In the genomic region with DNA sequence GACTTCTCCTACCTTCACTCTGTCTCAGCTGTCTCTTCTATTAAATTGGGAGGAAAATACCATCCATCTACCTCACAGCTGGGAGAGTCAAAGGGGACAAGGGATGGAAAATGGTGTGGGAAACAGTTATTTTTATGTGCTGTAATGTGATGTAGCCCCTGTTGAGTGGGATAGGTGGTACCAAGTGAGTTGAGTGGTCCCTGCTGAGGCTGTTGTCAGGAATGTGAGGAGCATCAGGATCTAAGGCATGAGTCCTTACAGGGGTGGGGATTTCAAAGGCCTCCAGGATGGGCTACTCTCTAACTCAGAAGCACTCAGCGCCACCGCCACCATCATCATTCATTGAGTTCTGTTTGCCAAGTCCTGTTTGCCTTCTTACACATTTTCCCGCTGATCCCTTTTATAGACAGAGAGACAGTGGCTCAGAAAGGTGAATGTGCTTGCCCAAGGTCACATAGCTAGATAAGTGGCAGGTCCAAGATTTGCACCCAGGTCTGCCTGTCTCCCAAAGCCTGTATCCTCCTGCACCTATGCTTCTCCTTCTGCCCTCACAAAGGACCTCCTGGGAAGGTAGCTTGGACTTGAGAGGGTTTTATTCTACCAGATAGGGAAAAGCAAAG, we compare ENCODE assay signal across 10 cellular contexts. TPM values are rescaled to one million over a fixed set of nuclear protein-coding genes. Genes with fewer than 3 reads are reported as not detected.
DNase-seq lines count a peak whose midpoint lies in the region; ATAC-seq and TF ChIP-seq lines count a peak whose summit lies in the region.
"Had no signal": no experiment of that assay in that cellular context is flagged by ENCODE, and none has a peak within 500 bp of the region (broad histone marks: within the 10 kb centered on the region; RNA-seq: fewer than 3 reads in every experiment).

No MANE protein-coding gene starts in this region.

- no peaks in the 10 kb centered on the region for H3K36me3 ChIP-seq in right lobe of liver

- intact Hi-C loops in CD4-positive, alpha-beta T cell (cut with DNase I, micrococcal nuclease) = no loop called here
- intact Hi-C loops in activated B cell treated with CpG ODN at 0.5 μM for 24 hours (cut with micrococcal nuclease) = no loop called here
- intact Hi-C loops in right lobe of liver (cut with DNase I) = no loop called here

- WGBS in right lobe of liver (ENCODE audit: insufficient coverage, low coverage, low lambda C conversion rate, missing lambda C conversion rate) = 80% methylated on average over 1 of the region's 3 CpGs

- POLR2A ChIA-PET in CD4-positive, alpha-beta T cell (lab: Charles Lee) = interaction anchor here (0.6 to 1.6 kb wide), 3 partner anchors 11 to 58 kb away, joined by 3 to 4 read pairs (median 3); no protein-coding TSS in a partner anchor
- POLR2A ChIA-PET in activated B cell treated with CpG ODN at 0.5 μM for 24 hours (lab: Charles Lee) = interaction anchor here (1.8 to 36.4 kb wide), 6 partner anchors 3 to 70 kb away, joined by 8 to 1151 read pairs (median 265); a partner anchor contains a TSS

- peak overlapping the region; percentile 74 for H3K4me3 Mint-ChIP-seq in CD4-positive, alpha-beta T cell
- H3K4me3 Mint-ChIP-seq in activated B cell treated with CpG ODN at 0.5 μM for 24 hours = no peak overlapping the region
- H3K4me3 Mint-ChIP-seq: activated T-helper 17 cell treated with anti-CD3 and anti-CD28 coated beads, Interleukin-2, amount 50 U/mL, for 72 hours had no signal

- peaks cover 1% of the 10 kb centered on the region for H3K27me3 ChIP-seq in CD4-positive, alpha-beta T cell (ENCODE audit: control insufficient read depth, insufficient read depth, low read length)
- H3K27me3 ChIP-seq in right lobe of liver = peaks cover 0 to 7% of the 10 kb centered on the region in 2 donors

- no peak for DNase-seq in CD4-positive, alpha-beta T cell
- no peak for DNase-seq in activated B cell treated with CpG ODN at 0.5 μM for 24 hours
- DNase-seq in right lobe of liver = no peak
- DNase-seq in COR-L47 (lab: John Stamatoyannopoulos, UW) = no peak
- no peak for DNase-seq in HUDEP-2 (lab: John Stamatoyannopoulos, UW; ENCODE audit: unreplicated experiment in 76 of 76)
- DNase-seq in T1000 (lab: John Stamatoyannopoulos, UW) = no peak
- DNase-seq: NCI-H2029 had no signal

- TF ChIP-seq POLR2A in right lobe of liver (IDR thresholded peaks at IDR 0.05) = no peak

- peaks cover 0 to 10% (median under 1%) of the 10 kb centered on the region in 4 donors for H3K4me1 ChIP-seq in right lobe of liver

- ATAC-seq in CD4-positive, alpha-beta T cell (ENCODE audit: poor library complexity) = no peak
- ATAC-seq in activated B cell treated with CpG ODN at 0.5 μM for 24 hours (ENCODE audit: low read depth) = no peak
- ATAC-seq in right lobe of liver = no peak
- ATAC-seq in HG02981 (IDR thresholded peaks at IDR 0.05; ENCODE audit: unreplicated experiment) = no peak
- ATAC-seq: activated T-helper 17 cell treated with anti-CD3 and anti-CD28 coated beads, Interleukin-2, amount 50 U/mL, for 72 hours had no signal

- peaks cover 64% of the 10 kb centered on the region for H3K4me1 Mint-ChIP-seq in CD4-positive, alpha-beta T cell (ENCODE audit: low read depth)
- H3K4me1 Mint-ChIP-seq in activated B cell treated with CpG ODN at 0.5 μM for 24 hours = peaks cover 74% of the 10 kb centered on the region

- H3K9me3 ChIP-seq in CD4-positive, alpha-beta T cell (ENCODE audit: control insufficient read depth, low read length) = no peaks in the 10 kb centered on the region
- H3K9me3 ChIP-seq in right lobe of liver = no peaks in the 10 kb centered on the region

- TF ChIP-seq CTCF in CD4-positive, alpha-beta T cell (IDR thresholded peaks at IDR 0.05) = no peak
- TF ChIP-seq CTCF in activated B cell treated with CpG ODN at 0.5 μM for 24 hours (IDR thresholded peaks at IDR 0.05) (no peak), right lobe of liver (IDR thresholded peaks at IDR 0.05) (no peak)

- CTCF ChIA-PET in CD4-positive, alpha-beta T cell (lab: Charles Lee) = interaction anchor here (1.2 to 2.3 kb wide), 2 partner anchors 71 to 74 kb away, joined by 3 to 6 read pairs; no protein-coding TSS in a partner anchor
- CTCF ChIA-PET in activated B cell treated with CpG ODN at 0.5 μM for 24 hours (lab: Charles Lee) = interaction anchor here (1.5 to 31.5 kb wide), 3 partner anchors 13 to 72 kb away, joined by 6 to 872 read pairs (median 19); no protein-coding TSS in a partner anchor

- H3K27ac Mint-ChIP-seq in CD4-positive, alpha-beta T cell = no peak overlapping the region
- peak overlapping the region; percentile 32 for H3K27ac Mint-ChIP-seq in activated B cell treated with CpG ODN at 0.5 μM for 24 hours
- H3K27ac Mint-ChIP-seq: activated T-helper 17 cell treated with anti-CD3 and anti-CD28 coated beads, Interleukin-2, amount 50 U/mL, for 72 hours had no signal

- H3K4me3 ChIP-seq in right lobe of liver (no peak overlapping the region), skin epidermis (no peak overlapping the region)

- H3K27ac ChIP-seq in CD4-positive, alpha-beta T cell (ENCODE audit: low read depth, low read length) = no peak overlapping the region
- H3K27ac ChIP-seq in right lobe of liver (peak overlapping the region; percentile 13 to 82 (median 21)), skin epidermis (peak overlapping the region in 15 of 21 experiments; percentile 42 to 99 (median 86))

- no peaks in the 10 kb centered on the region for H3K9me3 Mint-ChIP-seq in CD4-positive, alpha-beta T cell
- no peaks in the 10 kb centered on the region for H3K9me3 Mint-ChIP-seq in activated B cell treated with CpG ODN at 0.5 μM for 24 hours
- H3K9me3 Mint-ChIP-seq: activated T-helper 17 cell treated with anti-CD3 and anti-CD28 coated beads, Interleukin-2, amount 50 U/mL, for 72 hours had no signal

- peaks cover under 1% of the 10 kb centered on the region for H3K36me3 Mint-ChIP-seq in CD4-positive, alpha-beta T cell (ENCODE audit: low read depth)
- peaks cover 4% of the 10 kb centered on the region for H3K36me3 Mint-ChIP-seq in activated B cell treated with CpG ODN at 0.5 μM for 24 hours (ENCODE audit: low read depth)

- H3K27me3 Mint-ChIP-seq in CD4-positive, alpha-beta T cell = peaks cover 11% of the 10 kb centered on the region
- no peaks in the 10 kb centered on the region for H3K27me3 Mint-ChIP-seq in activated B cell treated with CpG ODN at 0.5 μM for 24 hours

RNA-seq across cellular contexts. Expression of a gene that starts 4.6 kb away (rescaled TPM):
- total RNA-seq in CD4-positive, alpha-beta T cell = 10 to 100 TPM; 89.8 to 90.4 TPM
- total RNA-seq in activated B cell treated with CpG ODN at 0.5 μM for 24 hours = 195 and 205 TPM in 2 replicates
- 10 to 100 TPM; 12.7 to 44.6 (median 27.0) TPM for total RNA-seq in right lobe of liver

RNA-seq across cellular contexts. Expression of a gene that starts 32.8 kb away (rescaled TPM):
- total RNA-seq in CD4-positive, alpha-beta T cell = under 1 TPM; 0.50 to 0.69 TPM
- total RNA-seq in activated B cell treated with CpG ODN at 0.5 μM for 24 hours (2.4 and 3.4 TPM in 2 replicates), right lobe of liver (1 to 10 TPM in 1 of 6 experiments, under 1 TPM in 5; 0.18 to 1.2 (median 0.70) TPM)
